In genomic region chr17:1730345-1731193, GRCh38 we compare ENCODE assay signal across 1 cellular context.
TF ChIP-seq lines count a peak whose summit lies in the region.

No MANE protein-coding gene starts in this region.

TF ChIP-seq in K562, 482 proteins besides CTCF, POLR2A, EP300 and RAD21 (continued from another document):
- TF ChIP-seq ZBTB9 (CRISPR knock-in tag; IDR thresholded peaks at IDR 0.05) (peak; percentile 99), HNRNPUL1 (IDR thresholded peaks at IDR 0.05; ENCODE audit: low read length) (no peak), ZBTB40 (IDR thresholded peaks at IDR 0.05) (no peak), ZBTB40 (CRISPR knock-in tag; IDR thresholded peaks at IDR 0.05) (no peak), ZNF655 (CRISPR knock-in tag; IDR thresholded peaks at IDR 0.05) (no peak), NFRKB (IDR thresholded peaks at IDR 0.05; ENCODE audit: low read depth) (peak; percentile 60; the same call in 1 of the 2 replicates), HNRNPK (IDR thresholded peaks at IDR 0.05; ENCODE audit: low read depth, low read length, poor library complexity, severe bottlenecking) (no peak)
